ENCODE assay signal across 9 cellular contexts in genomic region chr16:89217388-89218191, GRCh38. TPM values are rescaled to one million over a fixed set of nuclear protein-coding genes. Genes with fewer than 3 reads are reported as not detected.
DNase-seq lines count a peak whose midpoint lies in the region; ATAC-seq, FAIRE-seq and TF ChIP-seq lines count a peak whose summit lies in the region.
"Had no signal": no experiment of that assay in that cellular context is flagged by ENCODE, and none has a peak within 500 bp of the region (broad histone marks: within the 10 kb centered on the region; RNA-seq: fewer than 3 reads in every experiment).

Gene ZNF778, plus strand, starts transcription at chr16:89217703. Its CDS starts 3,425 bp downstream, at chr16:89221128.

- no peaks in the 10 kb centered on the region for H3K9me3 ChIP-seq in WERI-Rb-1 (ENCODE audit: severe bottlenecking)
- no peaks in the 10 kb centered on the region for H3K9me3 ChIP-seq in breast epithelium
- no peaks in the 10 kb centered on the region for H3K9me3 ChIP-seq in small intestine (ENCODE audit: control insufficient read depth, low read depth)

- no peak for FAIRE-seq in small intestine (lab: Jason Lieb, UNC)
- FAIRE-seq: A204.1 had no signal

- no peaks in the 10 kb centered on the region for H3K27me3 ChIP-seq in WERI-Rb-1 (ENCODE audit: insufficient read depth, low read depth, severe bottlenecking)
- no peaks in the 10 kb centered on the region for H3K27me3 ChIP-seq in breast epithelium
- no peaks in the 10 kb centered on the region for H3K27me3 ChIP-seq in small intestine (ENCODE audit: control insufficient read depth in 2 of 2, insufficient read depth in 2 of 2, low read length in 2 of 2)

- peak; percentile 55 for TF ChIP-seq POLR2A in breast epithelium (IDR thresholded peaks at IDR 0.05)

- intact Hi-C loops in breast epithelium (cut with DNase I; ENCODE audit: low total_unique reads), result no loop called here

- peaks cover 7 to 14% (median 8%) of the 10 kb centered on the region in 3 donors for H3K36me3 Mint-ChIP-seq in immature natural killer cell

- no peak for TF ChIP-seq CTCF in WERI-Rb-1 (IDR thresholded peaks at IDR 0.05; ENCODE audit: low read depth, low read length)
- peak in 1 of 3 donors; percentile 11 for TF ChIP-seq CTCF in breast epithelium (IDR thresholded peaks at IDR 0.05)

- H3K27me3 Mint-ChIP-seq in immature natural killer cell (ENCODE audit: low read depth in 3 of 3), result peaks cover 6 to 18% (median 11%) of the 10 kb centered on the region in 3 donors

- 0% methylated on average over 71 to 91 of the region's 91 CpGs for WGBS in small intestine, 3 donors

- H3K4me1 ChIP-seq in breast epithelium (peaks cover 0 to 5% of the 10 kb centered on the region in 2 donors), small intestine (ENCODE audit: control insufficient read depth in 2 of 2, insufficient read depth in 1 of 2, low read depth in 1 of 2, low read length in 1 of 2) (peaks cover 0 to 3% of the 10 kb centered on the region in 2 donors)

- H3K36me3 ChIP-seq in WERI-Rb-1, result no peaks in the 10 kb centered on the region
- H3K36me3 ChIP-seq in breast epithelium, result no peaks in the 10 kb centered on the region
- peaks cover 0 to 3% of the 10 kb centered on the region in 2 donors for H3K36me3 ChIP-seq in small intestine (ENCODE audit: control insufficient read depth in 2 of 2, insufficient read depth in 2 of 2, low read length in 2 of 2)

- no peaks in the 10 kb centered on the region for H3K9me3 Mint-ChIP-seq in immature natural killer cell

- H3K4me1 Mint-ChIP-seq in immature natural killer cell, result peaks cover 22 to 38% of the 10 kb centered on the region in 2 donors

- H3K27ac Mint-ChIP-seq in immature natural killer cell, result peak within 1 kb of the TSS; percentile 87 to 99 (median 94)

- peak; percentile 84 for ATAC-seq in HG02840 (IDR thresholded peaks at IDR 0.05; ENCODE audit: low FRiP score, unreplicated experiment)

- H3K4me3 ChIP-seq in WERI-Rb-1 (ENCODE audit: low read depth, low read length), result peak within 1 kb of the TSS; percentile 83
- H3K4me3 ChIP-seq in breast epithelium, result peak within 1 kb of the TSS; percentile 74 to 97 (median 96)
- peak within 1 kb of the TSS; percentile 70 to 89 for H3K4me3 ChIP-seq in small intestine (ENCODE audit: low read depth in 1 of 2, low read length in 2 of 2)

- DNase-seq in NCI-H1417 (lab: John Stamatoyannopoulos, UW) (peak; percentile 60 to 81 (median 78)), NCI-H1417 treated with DMSO at 0.1 percent for 48 hours (lab: John Stamatoyannopoulos, UW) (no peak), NCI-H2029 treated with DMSO at 0.1 percent for 48 hours (lab: John Stamatoyannopoulos, UW) (peak; percentile 10), WERI-Rb-1 (peak; percentile 55), breast epithelium (ENCODE audit: low spot score in 2 of 2) (peak; percentile 76 to 79), immature natural killer cell (peak; percentile 87 to 89 (median 87)), small intestine (peak; percentile 87)

- H3K27ac ChIP-seq in WERI-Rb-1, result peak within 1 kb of the TSS; percentile 76
- H3K27ac ChIP-seq in breast epithelium, result peak within 1 kb of the TSS; percentile 95 to 98
- H3K27ac ChIP-seq in small intestine (ENCODE audit: low read depth in 1 of 2, low read length in 1 of 2), result peak within 1 kb of the TSS; percentile 92 to 98

- peak within 1 kb of the TSS; percentile 77 to 93 (median 87) for H3K4me3 Mint-ChIP-seq in immature natural killer cell

RNA-seq across cellular contexts. Expression of gene ZNF778, which starts in this region (rescaled TPM):
- 10 to 100 TPM; 10.1 to 20.9 (median 12.5) TPM for total RNA-seq in breast epithelium
- polyA plus RNA-seq in immature natural killer cell (1 to 10 TPM; 4.0 to 5.0 (median 5.0) TPM), small intestine (1 to 10 TPM in 2 of 3 donors, under 1 TPM in 1; 0.89 to 1.2 (median 1.1) TPM)
